Comparison of ENCODE assay signal across 11 cellular contexts in the genomic region with DNA sequence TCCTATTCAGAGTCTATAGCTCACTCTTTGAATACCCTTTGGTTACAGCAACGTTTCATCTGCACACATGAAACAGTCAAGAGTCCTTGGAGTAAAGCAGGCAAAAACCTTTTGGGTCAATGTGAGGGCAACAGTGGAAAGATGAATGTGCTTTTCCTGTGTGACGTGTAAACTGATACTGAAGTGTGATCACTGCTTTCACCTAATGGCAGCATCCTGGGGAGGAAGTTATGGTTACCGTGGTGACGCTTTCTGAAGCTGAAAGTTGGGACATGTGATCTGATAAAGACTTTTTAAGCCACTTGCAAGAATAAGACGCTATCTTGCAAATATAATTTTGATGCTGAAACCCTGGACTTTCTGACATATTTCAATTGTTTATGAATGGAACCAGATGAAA.
A peak's percentile ranks its signal among the peaks of the same experiment; 100 is the strongest.
DNase-seq lines count a peak whose midpoint lies in the region; ATAC-seq and TF ChIP-seq lines count a peak whose summit lies in the region.
"Had no signal": no experiment of that assay in that cellular context is flagged by ENCODE, and none has a peak within 500 bp of the region (broad histone marks: within the 10 kb centered on the region; RNA-seq: fewer than 3 reads in every experiment).

No MANE protein-coding gene starts in this region.

- H3K36me3 ChIP-seq in SK-N-SH (replicated peaks in 1 of 2; ENCODE audit: control insufficient read depth in 1 of 2, insufficient read depth in 2 of 2, low read length in 1 of 2), result no peaks in the 10 kb centered on the region

- no peaks in the 10 kb centered on the region for H3K9me3 ChIP-seq in SK-N-SH

- H3K27ac ChIP-seq in SK-N-SH (ENCODE audit: low read depth in 2 of 2, low read length in 1 of 2), result no peak overlapping the region

- H4K20me1 ChIP-seq in SK-N-SH (ENCODE audit: insufficient read depth), result no peaks in the 10 kb centered on the region

- H3K4me3 Mint-ChIP-seq in activated CD4-positive, alpha-beta T cell treated with anti-CD3 and anti-CD28 coated beads for 36 hours, result no peak overlapping the region
- no peak overlapping the region for H3K4me3 Mint-ChIP-seq in activated CD4-positive, alpha-beta T cell treated with anti-CD3 and anti-CD28 coated beads, Interleukin-2, amount 10 ng/mL, durations not matched to agents 7 days and 5 days

- no peak for TF ChIP-seq CTCF in SK-N-SH (IDR thresholded peaks at IDR 0.05)

- H3K79me2 ChIP-seq in SK-N-SH (ENCODE audit: insufficient read depth), result no peaks in the 10 kb centered on the region

- no peaks in the 10 kb centered on the region for H3K9me2 ChIP-seq in SK-N-SH

- no peaks in the 10 kb centered on the region for H3K27me3 Mint-ChIP-seq in activated CD4-positive, alpha-beta T cell treated with anti-CD3 and anti-CD28 coated beads for 36 hours
- H3K27me3 Mint-ChIP-seq in activated CD4-positive, alpha-beta T cell treated with anti-CD3 and anti-CD28 coated beads, Interleukin-2, amount 10 ng/mL, durations not matched to agents 7 days and 5 days, result no peaks in the 10 kb centered on the region

- H3F3A ChIP-seq in SK-N-SH (replicated peaks; ENCODE audit: insufficient read depth), result no peaks in the 10 kb centered on the region

- no peak for TF ChIP-seq EP300 in SK-N-SH (IDR thresholded peaks at IDR 0.05; ENCODE audit: borderline replicate concordance in 1 of 2, low read depth in 1 of 2, low read length in 1 of 2)

- peak; percentile 6 for DNase-seq in activated CD4-positive, alpha-beta T cell treated with anti-CD3 and anti-CD28 coated beads for 36 hours
- no peak for DNase-seq in activated CD4-positive, alpha-beta T cell treated with anti-CD3 and anti-CD28 coated beads, Interleukin-2, amount 10 ng/mL, durations not matched to agents 7 days and 5 days
- DNase-seq in activated effector memory CD4-positive, alpha-beta T cell treated with Interleukin-2 at 50 U/mL for 16 hours, result no peak
- DNase-seq in activated gamma-delta T cell (lab: John Stamatoyannopoulos, UW), result no peak
- DNase-seq in ACHN, result no peak
- no peak for DNase-seq in SK-N-SH
- DNase-seq: activated CD4-positive, alpha-beta T cell treated with anti-CD3 and anti-CD28 coated beads, Interleukin-2, amount 50 U/mL, for 4 hours; midbrain had no signal

- 18% methylated on average over 5 of the region's 5 CpGs for WGBS in SK-N-SH (ENCODE audit: low lambda C conversion rate)

- no peak overlapping the region for H3K9ac ChIP-seq in SK-N-SH

- H3K4me1 ChIP-seq in SK-N-SH (ENCODE audit: control insufficient read depth in 1 of 2, insufficient read depth in 2 of 2, low read depth in 1 of 2, low read length in 1 of 2), result no peaks in the 10 kb centered on the region

- no peaks in the 10 kb centered on the region for H3K4me1 Mint-ChIP-seq in activated CD4-positive, alpha-beta T cell treated with anti-CD3 and anti-CD28 coated beads for 36 hours
- no peaks in the 10 kb centered on the region for H3K4me1 Mint-ChIP-seq in activated CD4-positive, alpha-beta T cell treated with anti-CD3 and anti-CD28 coated beads, Interleukin-2, amount 10 ng/mL, durations not matched to agents 7 days and 5 days

- no peak overlapping the region for H3K4me3 ChIP-seq in SK-N-SH (ENCODE audit: low read depth in 2 of 2, low read length in 1 of 2)

- no peak for ATAC-seq in activated CD4-positive, alpha-beta T cell treated with anti-CD3 and anti-CD28 coated beads for 36 hours
- ATAC-seq in HG02678 (IDR thresholded peaks at IDR 0.05; ENCODE audit: unreplicated experiment) (peak; percentile 96), HG03520 (IDR thresholded peaks at IDR 0.05; ENCODE audit: unreplicated experiment) (peak; percentile 97)

- H3K27ac Mint-ChIP-seq in activated CD4-positive, alpha-beta T cell treated with anti-CD3 and anti-CD28 coated beads for 36 hours, result no peak overlapping the region
- H3K27ac Mint-ChIP-seq in activated CD4-positive, alpha-beta T cell treated with anti-CD3 and anti-CD28 coated beads, Interleukin-2, amount 10 ng/mL, durations not matched to agents 7 days and 5 days, result no peak overlapping the region
- H3K27ac Mint-ChIP-seq: activated naive CD4-positive, alpha-beta T cell treated with anti-CD3 and anti-CD28 coated beads, Interleukin-2, amount 50 U/mL, for 72 hours had no signal

- peaks cover 2% of the 10 kb centered on the region for H3K36me3 Mint-ChIP-seq in activated CD4-positive, alpha-beta T cell treated with anti-CD3 and anti-CD28 coated beads for 36 hours (ENCODE audit: low read depth)
- H3K36me3 Mint-ChIP-seq in activated CD4-positive, alpha-beta T cell treated with anti-CD3 and anti-CD28 coated beads, Interleukin-2, amount 10 ng/mL, durations not matched to agents 7 days and 5 days (ENCODE audit: low read depth), result no peaks in the 10 kb centered on the region

- in situ Hi-C loops in ACHN (cut with HindIII; ENCODE audit: low pct_ligation_motif_present, low pct_unique_long_range_greater_than_20kb, low sequenced_read_pairs), result no loop called here

- H3K9me3 Mint-ChIP-seq in activated CD4-positive, alpha-beta T cell treated with anti-CD3 and anti-CD28 coated beads for 36 hours (ENCODE audit: low read depth), result peaks cover 3% of the 10 kb centered on the region
- H3K9me3 Mint-ChIP-seq in activated CD4-positive, alpha-beta T cell treated with anti-CD3 and anti-CD28 coated beads, Interleukin-2, amount 10 ng/mL, durations not matched to agents 7 days and 5 days, result peaks cover 3% of the 10 kb centered on the region

- no peak overlapping the region for H3K4me2 ChIP-seq in SK-N-SH

- POLR2A ChIA-PET in activated CD4-positive, alpha-beta T cell treated with anti-CD3 and anti-CD28 coated beads for 36 hours (lab: Charles Lee), result no interaction called here
- POLR2A ChIA-PET in activated CD4-positive, alpha-beta T cell treated with anti-CD3 and anti-CD28 coated beads, Interleukin-2, amount 10 ng/mL, durations not matched to agents 7 days and 5 days (lab: Charles Lee), result no interaction called here
- POLR2A ChIA-PET in SK-N-SH (lab: Yijun Ruan, JAX), result no interaction called here

- CTCF ChIA-PET in activated CD4-positive, alpha-beta T cell treated with anti-CD3 and anti-CD28 coated beads for 36 hours (lab: Charles Lee), result no interaction called here
- CTCF ChIA-PET in activated CD4-positive, alpha-beta T cell treated with anti-CD3 and anti-CD28 coated beads, Interleukin-2, amount 10 ng/mL, durations not matched to agents 7 days and 5 days (lab: Charles Lee), result no interaction called here
- CTCF ChIA-PET in SK-N-SH (lab: Yijun Ruan, JAX), result interaction anchor here (1.2 kb wide), 1 partner anchor 16 kb away, joined by 3 read pairs; no protein-coding TSS in a partner anchor

- TF ChIP-seq RAD21 in SK-N-SH (IDR thresholded peaks at IDR 0.05; ENCODE audit: low read length), result no peak

- intact Hi-C loops in activated CD4-positive, alpha-beta T cell treated with anti-CD3 and anti-CD28 coated beads for 36 hours (cut with DNase I, micrococcal nuclease), result no loop called here

- no peak overlapping the region for H2AFZ ChIP-seq in SK-N-SH (ENCODE audit: low read depth)

- no peaks in the 10 kb centered on the region for H3K27me3 ChIP-seq in SK-N-SH (ENCODE audit: insufficient read depth)

TF ChIP-seq in SK-N-SH, 30 proteins besides CTCF, POLR2A, EP300 and RAD21:
- TF ChIP-seq RFX5 (IDR thresholded peaks at IDR 0.05; ENCODE audit: low read length) (no peak), MXI1 (IDR thresholded peaks at IDR 0.05; ENCODE audit: low read depth, low read length) (no peak), POLR2AphosphoS5 (IDR thresholded peaks at IDR 0.05; ENCODE audit: low read depth, low read length) (no peak), IRF3 (IDR thresholded peaks at IDR 0.05; ENCODE audit: low read depth, low read length) (no peak), TAF1 (IDR thresholded peaks at IDR 0.05; ENCODE audit: borderline replicate concordance, low read depth, low read length) (no peak), RXRA (IDR thresholded peaks at IDR 0.05; ENCODE audit: borderline replicate concordance, low read depth) (no peak), EZH2phosphoT487 (IDR thresholded peaks at IDR 0.05; ENCODE audit: borderline replicate concordance, low read depth) (no peak)
